In the genomic region with DNA sequence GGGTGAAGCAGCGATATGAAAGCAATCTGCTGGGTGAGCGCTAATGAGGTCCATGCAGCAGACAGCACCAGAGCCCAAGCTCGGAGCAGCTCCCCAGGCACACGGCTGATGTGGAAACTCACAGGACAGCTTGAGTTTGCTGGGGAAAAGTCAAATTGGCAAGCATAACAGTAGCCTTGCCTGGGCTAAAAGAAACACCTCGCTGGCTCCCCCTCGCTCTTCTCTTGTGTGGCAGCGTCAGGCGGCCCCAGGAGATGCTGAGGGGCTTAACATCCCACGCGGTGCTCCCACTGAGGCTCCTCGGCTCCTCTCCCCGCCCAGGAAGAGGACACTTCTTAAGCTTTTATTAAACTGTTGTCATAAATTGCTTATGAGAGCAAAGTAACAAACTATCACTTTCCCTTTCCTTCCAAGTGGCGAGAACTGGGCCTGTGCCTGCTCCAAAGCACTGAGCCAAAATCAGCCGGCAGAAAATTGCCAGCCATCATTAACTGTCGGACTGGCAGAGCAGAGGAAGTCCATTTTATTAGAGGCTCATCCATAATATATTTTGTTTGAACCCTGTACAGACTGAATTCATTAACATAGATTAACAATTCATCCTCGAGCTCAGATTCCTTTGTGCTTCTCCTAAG, we compare ENCODE assay signal across 1 cellular context.
TF ChIP-seq lines count a peak whose summit lies in the region.

No MANE protein-coding gene starts in this region.

TF ChIP-seq in GM12878, 131 proteins besides CTCF, POLR2A, EP300 and RAD21 (continued from another document):
- TF ChIP-seq, protein P1, sequence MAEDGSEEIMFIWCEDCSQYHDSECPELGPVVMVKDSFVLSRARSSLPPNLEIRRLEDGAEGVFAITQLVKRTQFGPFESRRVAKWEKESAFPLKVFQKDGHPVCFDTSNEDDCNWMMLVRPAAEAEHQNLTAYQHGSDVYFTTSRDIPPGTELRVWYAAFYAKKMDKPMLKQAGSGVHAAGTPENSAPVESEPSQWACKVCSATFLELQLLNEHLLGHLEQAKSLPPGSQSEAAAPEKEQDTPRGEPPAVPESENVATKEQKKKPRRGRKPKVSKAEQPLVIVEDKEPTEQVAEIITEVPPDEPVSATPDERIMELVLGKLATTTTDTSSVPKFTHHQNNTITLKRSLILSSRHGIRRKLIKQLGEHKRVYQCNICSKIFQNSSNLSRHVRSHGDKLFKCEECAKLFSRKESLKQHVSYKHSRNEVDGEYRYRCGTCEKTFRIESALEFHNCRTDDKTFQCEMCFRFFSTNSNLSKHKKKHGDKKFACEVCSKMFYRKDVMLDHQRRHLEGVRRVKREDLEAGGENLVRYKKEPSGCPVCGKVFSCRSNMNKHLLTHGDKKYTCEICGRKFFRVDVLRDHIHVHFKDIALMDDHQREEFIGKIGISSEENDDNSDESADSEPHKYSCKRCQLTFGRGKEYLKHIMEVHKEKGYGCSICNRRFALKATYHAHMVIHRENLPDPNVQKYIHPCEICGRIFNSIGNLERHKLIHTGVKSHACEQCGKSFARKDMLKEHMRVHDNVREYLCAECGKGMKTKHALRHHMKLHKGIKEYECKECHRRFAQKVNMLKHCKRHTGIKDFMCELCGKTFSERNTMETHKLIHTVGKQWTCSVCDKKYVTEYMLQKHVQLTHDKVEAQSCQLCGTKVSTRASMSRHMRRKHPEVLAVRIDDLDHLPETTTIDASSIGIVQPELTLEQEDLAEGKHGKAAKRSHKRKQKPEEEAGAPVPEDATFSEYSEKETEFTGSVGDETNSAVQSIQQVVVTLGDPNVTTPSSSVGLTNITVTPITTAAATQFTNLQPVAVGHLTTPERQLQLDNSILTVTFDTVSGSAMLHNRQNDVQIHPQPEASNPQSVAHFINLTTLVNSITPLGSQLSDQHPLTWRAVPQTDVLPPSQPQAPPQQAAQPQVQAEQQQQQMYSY (CRISPR knock-in tag; IDR thresholded peaks at IDR 0.05): no peak
- TF ChIP-seq, protein P2, sequence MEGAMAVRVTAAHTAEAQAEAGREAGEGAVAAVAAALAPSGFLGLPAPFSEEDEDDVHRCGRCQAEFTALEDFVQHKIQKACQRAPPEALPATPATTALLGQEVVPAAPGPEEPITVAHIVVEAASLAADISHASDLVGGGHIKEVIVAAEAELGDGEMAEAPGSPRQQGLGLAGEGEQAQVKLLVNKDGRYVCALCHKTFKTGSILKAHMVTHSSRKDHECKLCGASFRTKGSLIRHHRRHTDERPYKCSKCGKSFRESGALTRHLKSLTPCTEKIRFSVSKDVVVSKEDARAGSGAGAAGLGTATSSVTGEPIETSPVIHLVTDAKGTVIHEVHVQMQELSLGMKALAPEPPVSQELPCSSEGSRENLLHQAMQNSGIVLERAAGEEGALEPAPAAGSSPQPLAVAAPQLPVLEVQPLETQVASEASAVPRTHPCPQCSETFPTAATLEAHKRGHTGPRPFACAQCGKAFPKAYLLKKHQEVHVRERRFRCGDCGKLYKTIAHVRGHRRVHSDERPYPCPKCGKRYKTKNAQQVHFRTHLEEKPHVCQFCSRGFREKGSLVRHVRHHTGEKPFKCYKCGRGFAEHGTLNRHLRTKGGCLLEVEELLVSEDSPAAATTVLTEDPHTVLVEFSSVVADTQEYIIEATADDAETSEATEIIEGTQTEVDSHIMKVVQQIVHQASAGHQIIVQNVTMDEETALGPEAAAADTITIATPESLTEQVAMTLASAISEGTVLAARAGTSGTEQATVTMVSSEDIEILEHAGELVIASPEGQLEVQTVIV (IDR thresholded peaks at IDR 0.05; ENCODE audit: borderline replicate concordance, partially characterized antibody): no peak
- TF ChIP-seq, protein P3, sequence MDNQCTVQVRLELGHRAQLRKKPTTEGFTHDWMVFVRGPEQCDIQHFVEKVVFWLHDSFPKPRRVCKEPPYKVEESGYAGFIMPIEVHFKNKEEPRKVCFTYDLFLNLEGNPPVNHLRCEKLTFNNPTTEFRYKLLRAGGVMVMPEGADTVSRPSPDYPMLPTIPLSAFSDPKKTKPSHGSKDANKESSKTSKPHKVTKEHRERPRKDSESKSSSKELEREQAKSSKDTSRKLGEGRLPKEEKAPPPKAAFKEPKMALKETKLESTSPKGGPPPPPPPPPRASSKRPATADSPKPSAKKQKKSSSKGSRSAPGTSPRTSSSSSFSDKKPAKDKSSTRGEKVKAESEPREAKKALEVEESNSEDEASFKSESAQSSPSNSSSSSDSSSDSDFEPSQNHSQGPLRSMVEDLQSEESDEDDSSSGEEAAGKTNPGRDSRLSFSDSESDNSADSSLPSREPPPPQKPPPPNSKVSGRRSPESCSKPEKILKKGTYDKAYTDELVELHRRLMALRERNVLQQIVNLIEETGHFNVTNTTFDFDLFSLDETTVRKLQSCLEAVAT (IDR thresholded peaks at IDR 0.05): no peak
- TF ChIP-seq YBX1 (IDR thresholded peaks at IDR 0.05) (no peak), NBN (IDR thresholded peaks at IDR 0.05) (no peak)
TF ChIP-seq in GM12878: peak in this region for 0.
